1 cellular context compared by ENCODE assay signal in genomic region chr10:21732067-21732772, GRCh38.
TF ChIP-seq lines count a peak whose summit lies in the region.

No MANE protein-coding gene starts in this region.

TF ChIP-seq in HEK293, 187 proteins besides CTCF, POLR2A, EP300 and RAD21 (continued from another document and continues in another):
- TF ChIP-seq ZNF518A (tag by site-specific recombination; conservative IDR thresholded peaks at IDR 0.05; ENCODE audit: low read depth) (no peak), ZNF169 (tag by site-specific recombination; IDR thresholded peaks at IDR 0.05) (no peak), BCL11B (tag by site-specific recombination; IDR thresholded peaks at IDR 0.05; ENCODE audit: low read depth) (no peak), YY2 (tag by site-specific recombination; IDR thresholded peaks at IDR 0.05) (no peak), ZBTB20 (tag by site-specific recombination; IDR thresholded peaks at IDR 0.05) (no peak), ELK4 (IDR thresholded peaks at IDR 0.05; ENCODE audit: borderline replicate concordance, low read depth, low read length) (no peak), ZFHX2 (tag by site-specific recombination; conservative IDR thresholded peaks at IDR 0.05) (no peak), ZNF16 (tag by site-specific recombination; IDR thresholded peaks at IDR 0.05; ENCODE audit: low read depth) (no peak), SCRT2 (tag by site-specific recombination; IDR thresholded peaks at IDR 0.05) (peak; percentile 29; the same call in 1 of the 2 replicates), ZNF660 (tag by site-specific recombination; IDR thresholded peaks at IDR 0.05) (peak; percentile 80), ZSCAN30 (tag by site-specific recombination; IDR thresholded peaks at IDR 0.05) (peak; percentile 88), ZSCAN5A (tag by site-specific recombination; IDR thresholded peaks at IDR 0.05) (no peak), GLIS2 (tag by site-specific recombination; IDR thresholded peaks at IDR 0.05) (no peak), PRDM4 (tag by site-specific recombination; IDR thresholded peaks at IDR 0.05) (no peak), ZNF266 (tag by site-specific recombination; IDR thresholded peaks at IDR 0.05; ENCODE audit: low read depth) (no peak), ZNF600 (tag by site-specific recombination; IDR thresholded peaks at IDR 0.05) (peak; percentile 80), ZNF596 (tag by site-specific recombination; IDR thresholded peaks at IDR 0.05) (no peak), GLI4 (tag by site-specific recombination; IDR thresholded peaks at IDR 0.05) (no peak), ZNF148 (tag by site-specific recombination; IDR thresholded peaks at IDR 0.05; ENCODE audit: borderline replicate concordance) (no peak), ZNF202 (tag by site-specific recombination; IDR thresholded peaks at IDR 0.05; ENCODE audit: borderline replicate concordance) (no peak), ZNF138 (tag by site-specific recombination; IDR thresholded peaks at IDR 0.05; ENCODE audit: borderline replicate concordance) (no peak), ZNF248 (tag by site-specific recombination; IDR thresholded peaks at IDR 0.05) (no peak), PRDM10 (tag by site-specific recombination; IDR thresholded peaks at IDR 0.05) (peak; percentile 34; the same call in 1 of the 2 replicates), TSHZ1 (tag by site-specific recombination; IDR thresholded peaks at IDR 0.05; ENCODE audit: borderline replicate concordance) (no peak), AEBP2 (tag by site-specific recombination; IDR thresholded peaks at IDR 0.05; ENCODE audit: borderline replicate concordance) (no peak), TRIM28 (IDR thresholded peaks at IDR 0.05; ENCODE audit: borderline replicate concordance, low read length) (no peak), ZBTB21 (tag by site-specific recombination; IDR thresholded peaks at IDR 0.05) (no peak), ZNF610 (tag by site-specific recombination; IDR thresholded peaks at IDR 0.05; ENCODE audit: borderline replicate concordance) (no peak), ZNF580 (tag by site-specific recombination; IDR thresholded peaks at IDR 0.05) (no peak), ZNF530 (tag by site-specific recombination; IDR thresholded peaks at IDR 0.05; ENCODE audit: low read depth) (no peak), ZIC2 (tag by site-specific recombination; IDR thresholded peaks at IDR 0.05) (peak; percentile 95), ZNF341 (tag by site-specific recombination; IDR thresholded peaks at IDR 0.05; ENCODE audit: low read depth) (no peak), ZBTB7A (tag by site-specific recombination; IDR thresholded peaks at IDR 0.05; ENCODE audit: low read depth) (no peak)
